8 cellular contexts compared by ENCODE assay signal in the genomic region with DNA sequence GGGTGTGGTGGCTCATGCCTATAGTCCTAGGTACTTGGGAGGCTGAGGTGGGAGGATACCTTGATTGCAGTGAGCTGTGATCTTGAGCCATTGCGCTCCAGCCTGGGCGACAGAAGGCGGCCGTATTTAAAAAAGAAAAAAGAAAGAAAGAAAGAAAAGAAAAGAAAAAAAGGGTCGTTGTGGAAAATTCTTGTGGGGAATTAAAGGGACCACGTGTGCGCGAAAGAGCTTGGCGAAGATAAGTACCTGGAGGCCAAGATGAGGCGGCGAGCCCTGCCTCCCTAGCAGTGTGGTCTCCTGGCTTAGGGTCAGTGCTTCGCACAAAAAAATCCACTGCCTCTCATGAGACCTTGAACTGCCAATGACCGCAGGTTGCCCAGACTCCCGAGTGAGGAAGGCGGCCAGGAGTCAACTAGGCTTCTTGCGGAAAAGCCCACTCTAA. TPM values are rescaled to one million over a fixed set of nuclear protein-coding genes. Genes with fewer than 3 reads are reported as not detected.
DNase-seq lines count a peak whose midpoint lies in the region; ATAC-seq and TF ChIP-seq lines count a peak whose summit lies in the region.

No MANE protein-coding gene starts in this region.

- DNase-seq in GM06990 (ENCODE audit: extremely low read depth, insufficient read length): no peak
- DNase-seq in natural killer cell: no peak
- DNase-seq in NCI-H526 (lab: John Stamatoyannopoulos, UW): no peak
- no peak for DNase-seq in stimulated activated CD4-positive, alpha-beta T cell treated with anti-CD3 and anti-CD28 coated beads, Interleukin-2, amount 100 ng/mL, for 48 hours
- DNase-seq in NCI-H1436 (lab: John Stamatoyannopoulos, UW): no peak

- H3K27me3 ChIP-seq in GM06990 (replicated peaks; ENCODE audit: control insufficient read depth, insufficient read depth, low read length): no peaks in the 10 kb centered on the region
- no peaks in the 10 kb centered on the region for H3K27me3 ChIP-seq in Loucy (ENCODE audit: insufficient read depth, low read length, poor library complexity, severe bottlenecking)
- no peaks in the 10 kb centered on the region for H3K27me3 ChIP-seq in endocrine pancreas (ENCODE audit: control insufficient read depth, insufficient read depth, low read length)

- H3K4me2 ChIP-seq in Loucy (ENCODE audit: low read depth, low read length, poor library complexity, severe bottlenecking): peak overlapping the region; percentile 81

- H3K4me3 ChIP-seq in GM06990 (replicated peaks; ENCODE audit: low read depth, low read length): peak overlapping the region; percentile 90
- peak overlapping the region; percentile 92 for H3K4me3 ChIP-seq in Loucy (ENCODE audit: low read length, poor library complexity, severe bottlenecking)
- peak overlapping the region; percentile 51 for H3K4me3 ChIP-seq in endocrine pancreas (ENCODE audit: control insufficient read depth, insufficient read depth, low read length)

- no peaks in the 10 kb centered on the region for H3K9me2 ChIP-seq in Loucy (replicated peaks; ENCODE audit: low read depth, low read length)

- TF ChIP-seq CTCF in GM06990 (IDR thresholded peaks at IDR 0.05; ENCODE audit: insufficient read depth, low read length, poor library complexity, severe bottlenecking) (no peak), Loucy (conservative IDR thresholded peaks at IDR 0.05; ENCODE audit: low read length) (no peak), natural killer cell (IDR thresholded peaks at IDR 0.05) (no peak)

- H3F3A ChIP-seq in Loucy (ENCODE audit: low read depth): no peaks in the 10 kb centered on the region

- H3K9me3 ChIP-seq in Loucy (ENCODE audit: insufficient read depth, low read depth, low read length) (no peaks in the 10 kb centered on the region), endocrine pancreas (ENCODE audit: control insufficient read depth, low read length) (no peaks in the 10 kb centered on the region)

- H3K4me1 Mint-ChIP-seq in natural killer cell: peaks cover 28 to 31% of the 10 kb centered on the region in 2 donors

- peaks cover 56% of the 10 kb centered on the region for H3K79me2 ChIP-seq in Loucy (ENCODE audit: insufficient read depth, low read length)

- no peaks in the 10 kb centered on the region for H3K36me3 Mint-ChIP-seq in natural killer cell

- H3K36me3 ChIP-seq in GM06990 (ENCODE audit: control insufficient read depth, insufficient read depth, low read length) (no peaks in the 10 kb centered on the region), Loucy (ENCODE audit: insufficient read depth, low read length) (no peaks in the 10 kb centered on the region), endocrine pancreas (ENCODE audit: control insufficient read depth, insufficient read depth, low read length) (no peaks in the 10 kb centered on the region)

- peak overlapping the region; percentile 91 for H3K4me3 Mint-ChIP-seq in natural killer cell

- peak overlapping the region; percentile 93 for H3K9ac ChIP-seq in Loucy (ENCODE audit: low read depth, low read length, poor library complexity, severe bottlenecking)
- peak overlapping the region; percentile 93 for H3K9ac ChIP-seq in endocrine pancreas (ENCODE audit: control insufficient read depth, insufficient read depth, low read length)

- H2AFZ ChIP-seq in Loucy (ENCODE audit: low read length): peak overlapping the region; percentile 86

- intact Hi-C loops in natural killer cell (cut with micrococcal nuclease): loop anchor here (2.0 kb wide), 1 partner anchor 72 kb away; the partner anchor contains the start of gene PLCD3

- peak overlapping the region; percentile 90 to 100 for H3K27ac Mint-ChIP-seq in natural killer cell

- no peaks in the 10 kb centered on the region for H3K9me3 Mint-ChIP-seq in natural killer cell

- no peak for ATAC-seq in natural killer cell
- no peak for ATAC-seq in GM21723 (IDR thresholded peaks at IDR 0.05; ENCODE audit: unreplicated experiment)

- peaks cover 32% of the 10 kb centered on the region for H4K20me1 ChIP-seq in Loucy (ENCODE audit: insufficient read depth, low read length, poor library complexity, severe bottlenecking)

- H3K27me3 Mint-ChIP-seq in natural killer cell (ENCODE audit: low read depth in 2 of 2): no peaks in the 10 kb centered on the region

- H3K4me1 ChIP-seq in Loucy (ENCODE audit: insufficient read depth, low read length, poor library complexity, severe bottlenecking) (peaks cover 28% of the 10 kb centered on the region), endocrine pancreas (ENCODE audit: control insufficient read depth, insufficient read depth, low read length) (peaks cover 11% of the 10 kb centered on the region)

RNA-seq across cellular contexts. Expression of gene NMT1, which starts 0.7 kb away (rescaled TPM):
- 10 to 100 TPM; 56.6 to 94.7 (median 77.6) TPM for total RNA-seq in natural killer cell

RNA-seq across cellular contexts. Expression of gene DCAKD, which starts 9.0 kb away (rescaled TPM):
- total RNA-seq in natural killer cell: 10 to 100 TPM; 15.4 to 21.4 (median 21.1) TPM
